Comparison of ENCODE assay signal across 1 cellular context in genomic region chr19:1247747-1248453, GRCh38.
TF ChIP-seq lines count a peak whose summit lies in the region.

No MANE protein-coding gene starts in this region.

TF ChIP-seq in HepG2, 621 proteins besides CTCF, POLR2A, EP300 and RAD21 (continued from another document and continues in another):
- TF ChIP-seq FOXO4 (CRISPR knock-in tag; conservative IDR thresholded peaks at IDR 0.05) (0 out of 2 replicates have a peak, but pooled peaks have one; percentile 43), ZBTB26 (CRISPR knock-in tag; IDR thresholded peaks at IDR 0.05; ENCODE audit: borderline replicate concordance) (no peak), ZSCAN5A (CRISPR knock-in tag; IDR thresholded peaks at IDR 0.05; ENCODE audit: borderline replicate concordance) (0 out of 2 replicates have a peak, but pooled peaks have one; percentile 48), STAT6 (CRISPR knock-in tag; IDR thresholded peaks at IDR 0.05; ENCODE audit: borderline replicate concordance) (no peak), ZBTB40 (IDR thresholded peaks at IDR 0.05) (no peak), ZBTB40 (CRISPR knock-in tag; IDR thresholded peaks at IDR 0.05) (peak; percentile 35; the same call in 1 of the 2 replicates), SP4 (CRISPR knock-in tag; IDR thresholded peaks at IDR 0.05) (no peak; the same call in 1 of the 2 replicates), TEF (CRISPR knock-in tag; IDR thresholded peaks at IDR 0.05) (no peak), BATF2 (CRISPR knock-in tag; IDR thresholded peaks at IDR 0.05) (no peak), MBD4 (IDR thresholded peaks at IDR 0.05; ENCODE audit: borderline replicate concordance, low read length) (no peak), ZNF784 (CRISPR knock-in tag; IDR thresholded peaks at IDR 0.05; ENCODE audit: borderline replicate concordance) (peak; percentile 42; the same call in 1 of the 2 replicates), CBX2 (IDR thresholded peaks at IDR 0.05; ENCODE audit: low read depth, low read length) (no peak), CBX2 (CRISPR knock-in tag; IDR thresholded peaks at IDR 0.05; ENCODE audit: low read depth) (no peak), ZNF652 (CRISPR knock-in tag; IDR thresholded peaks at IDR 0.05; ENCODE audit: borderline replicate concordance, low read depth) (no peak), EHMT2 (IDR thresholded peaks at IDR 0.05; ENCODE audit: borderline replicate concordance, low read depth, low read length) (no peak), ZBTB8A (CRISPR knock-in tag; IDR thresholded peaks at IDR 0.05; ENCODE audit: borderline replicate concordance, low read depth) (no peak), ATF2 (CRISPR knock-in tag; IDR thresholded peaks at IDR 0.05) (no peak), ZNF329 (CRISPR knock-in tag; IDR thresholded peaks at IDR 0.05; ENCODE audit: low read depth) (no peak), KLF9 (CRISPR knock-in tag; IDR thresholded peaks at IDR 0.05; ENCODE audit: low read depth) (no peak), MED1 (CRISPR knock-in tag; IDR thresholded peaks at IDR 0.05) (peak; percentile 49; the same call in 1 of the 2 replicates), ZNF557 (CRISPR knock-in tag; IDR thresholded peaks at IDR 0.05) (no peak), REXO4 (CRISPR knock-in tag; IDR thresholded peaks at IDR 0.05; ENCODE audit: borderline replicate concordance) (no peak), BCL6 (CRISPR knock-in tag; IDR thresholded peaks at IDR 0.05) (peak; percentile 63), ARNTL (CRISPR knock-in tag; IDR thresholded peaks at IDR 0.05) (0 out of 2 replicates have a peak, but pooled peaks have one; percentile 9), ZNF567 (CRISPR knock-in tag; IDR thresholded peaks at IDR 0.05; ENCODE audit: borderline replicate concordance) (0 out of 2 replicates have a peak, but pooled peaks have one; percentile 69), ZNF556 (CRISPR knock-in tag; IDR thresholded peaks at IDR 0.05; ENCODE audit: borderline replicate concordance) (no peak), PBX2 (CRISPR knock-in tag; IDR thresholded peaks at IDR 0.05) (no peak), ZNF317 (CRISPR knock-in tag; IDR thresholded peaks at IDR 0.05) (no peak), CREM (IDR thresholded peaks at IDR 0.05) (no peak), CREM (CRISPR knock-in tag; IDR thresholded peaks at IDR 0.05) (no peak), ZNF878 (CRISPR knock-in tag; IDR thresholded peaks at IDR 0.05) (no peak), ZNF530 (CRISPR knock-in tag; IDR thresholded peaks at IDR 0.05; ENCODE audit: low read depth) (no peak), SP140L (CRISPR knock-in tag; IDR thresholded peaks at IDR 0.05; ENCODE audit: borderline replicate concordance) (no peak), ZNF83 (CRISPR knock-in tag; IDR thresholded peaks at IDR 0.05; ENCODE audit: borderline replicate concordance) (0 out of 2 replicates have a peak, but pooled peaks have one; percentile 19), ZNF121 (CRISPR knock-in tag; IDR thresholded peaks at IDR 0.05) (no peak), CHCHD3 (CRISPR knock-in tag; IDR thresholded peaks at IDR 0.05) (no peak), ZNF777 (CRISPR knock-in tag; IDR thresholded peaks at IDR 0.05) (peak; percentile 90), KMT2A (CRISPR knock-in tag; IDR thresholded peaks at IDR 0.05) (no peak), BRD4 (CRISPR knock-in tag; IDR thresholded peaks at IDR 0.05) (peak; percentile 45; the same call in 1 of the 2 replicates), MED8 (CRISPR knock-in tag; IDR thresholded peaks at IDR 0.05; ENCODE audit: insufficient replicate concordance) (no peak), BRCA1 (CRISPR knock-in tag; IDR thresholded peaks at IDR 0.05) (no peak), MIXL1 (CRISPR knock-in tag; IDR thresholded peaks at IDR 0.05) (0 out of 2 replicates have a peak, but pooled peaks have one; percentile 12)
